Comparison of ENCODE assay signal across 7 cellular contexts in the genomic region with DNA sequence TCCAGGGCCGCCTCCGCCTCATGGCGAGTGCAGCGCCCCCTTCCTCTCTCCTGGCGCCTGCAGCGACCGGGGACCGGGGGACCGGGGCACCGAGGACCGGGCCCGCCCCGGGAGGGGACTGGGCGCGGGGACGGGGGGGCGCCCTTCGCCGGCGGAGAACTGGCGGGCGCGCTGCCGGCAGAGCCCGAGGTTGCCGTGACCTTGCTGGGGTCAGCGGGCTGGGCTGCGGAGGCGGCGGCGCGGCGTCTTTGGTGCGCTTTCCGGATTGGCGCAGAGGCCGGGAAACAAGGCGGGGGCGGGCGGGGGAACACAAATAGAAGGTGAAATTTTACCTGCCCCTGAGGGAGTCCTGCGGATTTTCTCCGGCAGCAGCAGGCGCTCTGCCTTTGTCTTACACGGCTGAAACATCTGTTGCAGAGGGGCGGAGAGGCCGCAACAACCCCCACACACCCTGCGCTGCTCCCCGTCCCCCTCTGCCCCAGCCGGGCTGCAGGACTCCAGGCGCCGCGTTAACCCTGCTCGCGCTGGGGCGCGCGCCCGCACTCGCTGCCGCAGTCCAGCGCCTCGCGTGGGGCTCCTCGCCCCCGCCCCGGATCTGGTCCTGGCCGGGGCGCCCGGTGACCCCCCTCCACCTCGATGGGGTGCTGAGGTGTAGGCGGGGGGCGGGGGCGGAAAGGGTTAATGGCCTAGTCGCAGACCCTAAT. TPM values are rescaled to one million over a fixed set of nuclear protein-coding genes. Genes with fewer than 3 reads are reported as not detected.
DNase-seq lines count a peak whose midpoint lies in the region; ATAC-seq lines count a peak whose summit lies in the region.

No MANE protein-coding gene starts in this region.

- H3K4me1 ChIP-seq in duodenal mucosa (ENCODE audit: control insufficient read depth in 1 of 2, insufficient read depth in 2 of 2, low read length in 2 of 2) (peaks cover 18 to 29% of the 10 kb centered on the region in 2 donors), mesenchymal stem cell (ENCODE audit: control insufficient read depth, insufficient read depth, low read depth, low read length) (peaks cover 53% of the 10 kb centered on the region)

- H3K4me3 ChIP-seq in duodenal mucosa (ENCODE audit: low read depth in 1 of 2, low read length in 2 of 2) (peak overlapping the region; percentile 64 to 66), mesenchymal stem cell (ENCODE audit: insufficient read depth in 1 of 2, low read depth in 1 of 2, low read length in 2 of 2) (peak overlapping the region; percentile 39 to 72)

- peak overlapping the region; percentile 55 for H2BK120ac ChIP-seq in mesenchymal stem cell (ENCODE audit: low read depth, low read length)

- peak overlapping the region in 1 of 2 experiments; percentile 22 for H2BK12ac ChIP-seq in mesenchymal stem cell (ENCODE audit: low read length in 2 of 2)

- intact Hi-C loops in activated CD4-positive, alpha-beta T cell treated with anti-CD3 and anti-CD28 coated beads, Interleukin-2, amount 10 ng/mL, durations not matched to agents 24 days and 14 days (cut with micrococcal nuclease), result loop anchor here (2.0 kb wide), 1 partner anchor 30 kb away; no protein-coding TSS in a partner anchor

- ATAC-seq in GM19023 (IDR thresholded peaks at IDR 0.05; ENCODE audit: unreplicated experiment), result peak; percentile 44

- no peak overlapping the region for H2AK5ac ChIP-seq in mesenchymal stem cell (ENCODE audit: low read length, severe bottlenecking)

- no peaks in the 10 kb centered on the region for H3K36me3 ChIP-seq in duodenal mucosa (ENCODE audit: control insufficient read depth in 1 of 2, insufficient read depth in 2 of 2, low read length in 2 of 2)
- H3K36me3 ChIP-seq in mesenchymal stem cell (ENCODE audit: control insufficient read depth in 1 of 2, insufficient read depth in 2 of 2, low read depth in 1 of 2, low read length in 2 of 2), result no peaks in the 10 kb centered on the region

- peak overlapping the region; percentile 80 for H3K4me3 Mint-ChIP-seq in activated CD4-positive, alpha-beta T cell treated with anti-CD3 and anti-CD28 coated beads, Interleukin-2, amount 10 ng/mL, durations not matched to agents 24 days and 14 days

- no peak overlapping the region for H3K23ac ChIP-seq in mesenchymal stem cell (ENCODE audit: low read length in 2 of 2)

- H3K27ac Mint-ChIP-seq in activated CD4-positive, alpha-beta T cell treated with anti-CD3 and anti-CD28 coated beads, Interleukin-2, amount 10 ng/mL, durations not matched to agents 24 days and 14 days, result no peak overlapping the region

- H3K9me3 ChIP-seq in duodenal mucosa (ENCODE audit: control insufficient read depth in 1 of 2, low read length in 2 of 2) (no peaks in the 10 kb centered on the region), mesenchymal stem cell (ENCODE audit: control insufficient read depth, low read length) (no peaks in the 10 kb centered on the region)

- H3K27ac ChIP-seq in duodenal mucosa (ENCODE audit: low read depth, low read length) (peak overlapping the region; percentile 42), mesenchymal stem cell (ENCODE audit: low read length, poor library complexity, severe bottlenecking) (no peak overlapping the region)

- no peak overlapping the region for H2AFZ ChIP-seq in mesenchymal stem cell (ENCODE audit: low read depth, low read length)

- WGBS in mesenchymal stem cell, result 1% methylated on average over 63 of the region's 74 CpGs

- H3K36me3 Mint-ChIP-seq in activated CD4-positive, alpha-beta T cell treated with anti-CD3 and anti-CD28 coated beads, Interleukin-2, amount 10 ng/mL, durations not matched to agents 24 days and 14 days (ENCODE audit: low read depth), result no peaks in the 10 kb centered on the region

- no peak overlapping the region for H4K8ac ChIP-seq in mesenchymal stem cell (ENCODE audit: low read length)

- no peak overlapping the region for H2BK15ac ChIP-seq in mesenchymal stem cell (ENCODE audit: low read depth, poor library complexity, severe bottlenecking)

- H3K27me3 Mint-ChIP-seq in activated CD4-positive, alpha-beta T cell treated with anti-CD3 and anti-CD28 coated beads, Interleukin-2, amount 10 ng/mL, durations not matched to agents 24 days and 14 days, result peaks cover 16% of the 10 kb centered on the region

- peak overlapping the region in 1 of 2 donors; percentile 57 for H3K9ac ChIP-seq in duodenal mucosa (ENCODE audit: low read depth in 1 of 2, low read length in 2 of 2)
- peak overlapping the region; percentile 54 for H3K9ac ChIP-seq in mesenchymal stem cell (ENCODE audit: low read length)

- peak overlapping the region; percentile 97 for H3K4me2 ChIP-seq in mesenchymal stem cell (ENCODE audit: low read length, poor library complexity, severe bottlenecking)

- H3K9me3 Mint-ChIP-seq in activated CD4-positive, alpha-beta T cell treated with anti-CD3 and anti-CD28 coated beads, Interleukin-2, amount 10 ng/mL, durations not matched to agents 24 days and 14 days, result no peaks in the 10 kb centered on the region

- peak overlapping the region; percentile 58 to 91 for H3K18ac ChIP-seq in mesenchymal stem cell (ENCODE audit: low read depth in 1 of 2, low read length in 2 of 2)

- H3K4ac ChIP-seq in mesenchymal stem cell (ENCODE audit: low read depth in 1 of 2, low read length in 2 of 2), result no peak overlapping the region

- H3K27me3 ChIP-seq in duodenal mucosa (ENCODE audit: control insufficient read depth in 1 of 2, insufficient read depth in 2 of 2, low read length in 2 of 2) (no peaks in the 10 kb centered on the region), mesenchymal stem cell (ENCODE audit: control insufficient read depth in 1 of 2, insufficient read depth in 1 of 2, low read length in 2 of 2) (peaks cover 0 to 6% of the 10 kb centered on the region in 2 experiments)

- H3K79me1 ChIP-seq in mesenchymal stem cell (replicated peaks; ENCODE audit: low read length, poor library complexity, severe bottlenecking), result peaks cover 43% of the 10 kb centered on the region

- peak; percentile 47 for DNase-seq in NCI-H146 treated with DMSO at 0.1 percent for 48 hours (lab: John Stamatoyannopoulos, UW; ENCODE audit: unreplicated experiment)
- DNase-seq in activated CD4-positive, alpha-beta T cell treated with anti-CD3 and anti-CD28 coated beads, Interleukin-2, amount 10 ng/mL, durations not matched to agents 24 days and 14 days, result peak; percentile 90
- DNase-seq in mesenchymal stem cell, result peak; percentile 48
- DNase-seq in stimulated activated CD8-positive, alpha-beta memory T cell treated with anti-CD3 and anti-CD28 coated beads, Interleukin-4, amount 100 ng/mL, for 48 hours, result peak; percentile 71
- DNase-seq in SIG-M5 (lab: John Stamatoyannopoulos, UW), result no peak

- no peak overlapping the region for H4K91ac ChIP-seq in mesenchymal stem cell (ENCODE audit: low read length)

- no peak overlapping the region for H2BK5ac ChIP-seq in mesenchymal stem cell (ENCODE audit: low read depth, low read length, poor library complexity, severe bottlenecking)

- H3K14ac ChIP-seq in mesenchymal stem cell (ENCODE audit: low read length in 2 of 2), result no peak overlapping the region

- H3K4me1 Mint-ChIP-seq in activated CD4-positive, alpha-beta T cell treated with anti-CD3 and anti-CD28 coated beads, Interleukin-2, amount 10 ng/mL, durations not matched to agents 24 days and 14 days, result peaks cover 10% of the 10 kb centered on the region

RNA-seq across cellular contexts. Expression of a gene that starts 53.5 kb away (rescaled TPM):
- 154 and 171 TPM in 2 replicates for total RNA-seq in activated CD4-positive, alpha-beta T cell treated with anti-CD3 and anti-CD28 coated beads, Interleukin-2, amount 10 ng/mL, durations not matched to agents 24 days and 14 days
- 89.9 TPM for polyA plus RNA-seq in mesenchymal stem cell (2013, experiment 1 of 2)
- polyA plus RNA-seq in mesenchymal stem cell (2013, experiment 2 of 2), result 89.1 TPM
